Comparison of ENCODE assay signal across 8 cellular contexts in genomic region chr13:30466358-30466714, GRCh38. TPM values are rescaled to one million over a fixed set of nuclear protein-coding genes. Genes with fewer than 3 reads are reported as not detected.
A peak's percentile ranks its signal among the peaks of the same experiment; 100 is the strongest.
DNase-seq lines count a peak whose midpoint lies in the region; ATAC-seq, FAIRE-seq and TF ChIP-seq lines count a peak whose summit lies in the region.

No MANE protein-coding gene starts in this region.

- H3K4me3 ChIP-seq in GM12875 (ENCODE audit: low read depth, low read length) (peak overlapping the region; percentile 53), SJCRH30 (peak overlapping the region; percentile 99)

- H3K27me3 ChIP-seq in SJCRH30, result no peaks in the 10 kb centered on the region

- H3K4me1 ChIP-seq in SJCRH30, result peaks cover 20% of the 10 kb centered on the region

- FAIRE-seq in HTR-8/SVneo (lab: Jason Lieb, UNC), result no peak

- H3K36me3 ChIP-seq in SJCRH30, result peaks cover 30% of the 10 kb centered on the region

- H3K9me3 ChIP-seq in SJCRH30 (replicated peaks), result no peaks in the 10 kb centered on the region

- H3K27ac ChIP-seq in SJCRH30, result peak overlapping the region; percentile 97

- ATAC-seq in HG03025 (IDR thresholded peaks at IDR 0.05; ENCODE audit: low FRiP score, unreplicated experiment), result no peak
- no peak for ATAC-seq in GM19395 (IDR thresholded peaks at IDR 0.05; ENCODE audit: unreplicated experiment)

- peak; percentile 21 for DNase-seq in A172 (ENCODE audit: low spot score)
- peak; percentile 68 to 81 for DNase-seq in SJCRH30
- peak; percentile 52 for DNase-seq in glomerular visceral epithelial cell (ENCODE audit: extremely low spot score)
- DNase-seq in HTR-8/SVneo (ENCODE audit: insufficient read length, low spot score), result no peak
- no peak for DNase-seq in cerebellar cortex (ENCODE audit: low spot score)

- no peak for TF ChIP-seq CTCF in GM12875 (IDR thresholded peaks at IDR 0.05; ENCODE audit: borderline replicate concordance, insufficient read depth, low read depth, low read length)

RNA-seq across cellular contexts. Expression of gene HMGB1, which starts 0.6 kb away (rescaled TPM):
- total RNA-seq in A172 (2014; rRNA removed; shearing (Covaris generic)), result 831 and 1,184 TPM in 2 replicates
- total RNA-seq in SJCRH30 (2014; rRNA removed; shearing (Covaris generic)), result 1,487 and 1,662 TPM in 2 replicates

RNA-seq across cellular contexts. Expression of gene UBE2L5, which starts 44.0 kb away (rescaled TPM):
- not detected in 2 replicates for total RNA-seq in A172 (2014; rRNA removed; shearing (Covaris generic))
- total RNA-seq in SJCRH30 (2014; rRNA removed; shearing (Covaris generic)), result not detected in 2 replicates

Comparison
In these comparisons a context has a peak if more than half of its experiments do, and no peak if none do; other contexts are left out.
1. DNase-seq: peak in A172 (single experiment), SJCRH30 (2 of 2) and glomerular visceral epithelial cell (single experiment); none in HTR-8/SVneo (single experiment) and cerebellar cortex (single experiment).